18 cellular contexts compared by ENCODE assay signal in genomic region chr1:168506204-168506819, GRCh38. TPM values are rescaled to one million over a fixed set of nuclear protein-coding genes. Genes with fewer than 3 reads are reported as not detected.
DNase-seq lines count a peak whose midpoint lies in the region; ATAC-seq, FAIRE-seq and TF ChIP-seq lines count a peak whose summit lies in the region.
"Had no signal": no experiment of that assay in that cellular context is flagged by ENCODE, and none has a peak within 500 bp of the region (broad histone marks: within the 10 kb centered on the region; RNA-seq: fewer than 3 reads in every experiment).

No MANE protein-coding gene starts in this region.

- H3K4me1 ChIP-seq in RWPE2 (ENCODE audit: insufficient read depth, poor library complexity, severe bottlenecking) = peaks cover 28% of the 10 kb centered on the region
- H3K4me1 ChIP-seq in fibroblast of lung (ENCODE audit: control insufficient read depth, extremely low read depth, insufficient read depth, low read length) = peaks cover 5% of the 10 kb centered on the region

- peaks cover 7% of the 10 kb centered on the region for H3K9me3 Mint-ChIP-seq in activated naive CD8-positive, alpha-beta T cell treated with anti-CD3 and anti-CD28 coated beads, Interleukin-2, amount 50 U/mL, for 24 hours
- peaks cover 3% of the 10 kb centered on the region for H3K9me3 Mint-ChIP-seq in activated naive CD8-positive, alpha-beta T cell treated with anti-CD3 and anti-CD28 coated beads for 36 hours

- no peaks in the 10 kb centered on the region for H3K36me3 Mint-ChIP-seq in activated naive CD8-positive, alpha-beta T cell treated with anti-CD3 and anti-CD28 coated beads, Interleukin-2, amount 50 U/mL, for 24 hours (ENCODE audit: low read depth)
- peaks cover 2% of the 10 kb centered on the region for H3K36me3 Mint-ChIP-seq in activated naive CD8-positive, alpha-beta T cell treated with anti-CD3 and anti-CD28 coated beads for 36 hours

- DNase-seq in activated naive CD8-positive, alpha-beta T cell treated with anti-CD3 and anti-CD28 coated beads, Interleukin-2, amount 50 U/mL, for 24 hours = no peak
- no peak for DNase-seq in activated naive CD8-positive, alpha-beta T cell treated with anti-CD3 and anti-CD28 coated beads for 36 hours
- no peak for DNase-seq in RWPE2 (ENCODE audit: low spot score)
- peak; percentile 50 to 80 for DNase-seq in fibroblast of lung (ENCODE audit: low read depth in 2 of 2)
- DNase-seq in stromal cell of bone marrow (ENCODE audit: low read depth) = peak; percentile 83
- DNase-seq in NCI-H526 treated with DMSO at 0.1 percent for 48 hours (lab: John Stamatoyannopoulos, UW) = no peak
- no peak for DNase-seq in frontal cortex (ENCODE audit: low spot score in 2 of 2)
- DNase-seq in NOMO-1 (lab: John Stamatoyannopoulos, UW; ENCODE audit: unreplicated experiment in 2 of 2) = no peak
- DNase-seq: activated CD4-positive, alpha-beta T cell treated with anti-CD3 and anti-CD28 coated beads, Interleukin-2, amount 50 U/mL, for 4 hours; cerebellar nuclear complex; DMS79 treated with DMSO at 0.1 percent for 48 hours; NCI-H2171 treated with DMSO at 0.1 percent for 48 hours; stimulated activated CD8-positive, alpha-beta memory T cell treated with anti-CD3 and anti-CD28 coated beads, Interleukin-4, amount 100 ng/mL, for 48 hours; T-helper 2 cell had no signal

- no peak overlapping the region for H3K4me3 Mint-ChIP-seq in activated naive CD8-positive, alpha-beta T cell treated with anti-CD3 and anti-CD28 coated beads, Interleukin-2, amount 50 U/mL, for 24 hours
- no peak overlapping the region for H3K4me3 Mint-ChIP-seq in activated naive CD8-positive, alpha-beta T cell treated with anti-CD3 and anti-CD28 coated beads for 36 hours
- H3K4me3 Mint-ChIP-seq: B cell had no signal

- ATAC-seq in activated naive CD8-positive, alpha-beta T cell treated with anti-CD3 and anti-CD28 coated beads, Interleukin-2, amount 50 U/mL, for 24 hours = no peak
- ATAC-seq in RWPE2 (ENCODE audit: low read depth) = peak; percentile 90

- no peaks in the 10 kb centered on the region for H3K79me2 ChIP-seq in fibroblast of lung (ENCODE audit: control insufficient read depth, insufficient read depth, low read length)

- H3K4me3 ChIP-seq in RWPE2 (ENCODE audit: severe bottlenecking) (no peak overlapping the region), fibroblast of lung (replicated peaks in 1 of 4; ENCODE audit: control extremely low read depth in 1 of 4, insufficient read depth in 1 of 4, low read depth in 3 of 4, low read length in 4 of 4) (no peak overlapping the region)

- H3K9me3 ChIP-seq in RWPE2 (ENCODE audit: severe bottlenecking) (no peaks in the 10 kb centered on the region), fibroblast of lung (ENCODE audit: control insufficient read depth, insufficient read depth, low read depth, low read length) (no peaks in the 10 kb centered on the region)

- peak overlapping the region; percentile 60 for H3K27ac ChIP-seq in RWPE2 (ENCODE audit: poor library complexity, severe bottlenecking)
- peak overlapping the region; percentile 53 for H3K27ac ChIP-seq in fibroblast of lung (ENCODE audit: insufficient read depth, low read length)

- H3K27me3 Mint-ChIP-seq in activated naive CD8-positive, alpha-beta T cell treated with anti-CD3 and anti-CD28 coated beads, Interleukin-2, amount 50 U/mL, for 24 hours = no peaks in the 10 kb centered on the region
- H3K27me3 Mint-ChIP-seq in activated naive CD8-positive, alpha-beta T cell treated with anti-CD3 and anti-CD28 coated beads for 36 hours = no peaks in the 10 kb centered on the region

- peaks cover 87% of the 10 kb centered on the region for H3K4me1 Mint-ChIP-seq in activated naive CD8-positive, alpha-beta T cell treated with anti-CD3 and anti-CD28 coated beads, Interleukin-2, amount 50 U/mL, for 24 hours
- peaks cover 54% of the 10 kb centered on the region for H3K4me1 Mint-ChIP-seq in activated naive CD8-positive, alpha-beta T cell treated with anti-CD3 and anti-CD28 coated beads for 36 hours
- H3K4me1 Mint-ChIP-seq: B cell had no signal

- H3K36me3 ChIP-seq in RWPE2 (ENCODE audit: low read depth) (no peaks in the 10 kb centered on the region), fibroblast of lung (ENCODE audit: control insufficient read depth, insufficient read depth, low read length) (no peaks in the 10 kb centered on the region)

- no peak for FAIRE-seq in frontal cortex (lab: Jason Lieb, UNC)

- H4K20me1 ChIP-seq in fibroblast of lung (ENCODE audit: control insufficient read depth, extremely low read depth, insufficient read depth, low read length) = no peaks in the 10 kb centered on the region

- peak overlapping the region; percentile 21 for H3K4me2 ChIP-seq in fibroblast of lung (ENCODE audit: extremely low read depth, insufficient read depth, low read length)

- H3K9ac ChIP-seq in fibroblast of lung (ENCODE audit: insufficient read depth, low read length) = no peak overlapping the region

- TF ChIP-seq CTCF in RWPE2 (IDR thresholded peaks at IDR 0.05; ENCODE audit: poor library complexity, severe bottlenecking) (no peak), fibroblast of lung (conservative IDR thresholded peaks at IDR 0.05 in 1 of 2, IDR thresholded peaks at IDR 0.05 in 1 of 2; ENCODE audit: low read depth in 1 of 2, low read length in 2 of 2) (no peak)

- H3K27ac Mint-ChIP-seq in activated naive CD8-positive, alpha-beta T cell treated with anti-CD3 and anti-CD28 coated beads, Interleukin-2, amount 50 U/mL, for 24 hours = peak overlapping the region; percentile 58
- H3K27ac Mint-ChIP-seq in activated naive CD8-positive, alpha-beta T cell treated with anti-CD3 and anti-CD28 coated beads for 36 hours = no peak overlapping the region
- H3K27ac Mint-ChIP-seq: B cell had no signal

- H2AFZ ChIP-seq in fibroblast of lung (ENCODE audit: low read length) = peak overlapping the region; percentile 27

- no peaks in the 10 kb centered on the region for H3K27me3 ChIP-seq in RWPE2 (ENCODE audit: insufficient read depth, poor library complexity, severe bottlenecking)
- no peaks in the 10 kb centered on the region for H3K27me3 ChIP-seq in fibroblast of lung (ENCODE audit: control insufficient read depth, insufficient read depth, low read length)

RNA-seq across cellular contexts. Expression of gene XCL2, which starts 37.5 kb away (rescaled TPM):
- 100 to 1,000 TPM; 136 to 139 TPM for total RNA-seq in activated naive CD8-positive, alpha-beta T cell treated with anti-CD3 and anti-CD28 coated beads for 36 hours
- total RNA-seq in fibroblast of lung = not detected in 2 replicates
- polyA plus RNA-seq in fibroblast of lung = not detected in 2 replicates
- polyA plus RNA-seq in fibroblast of lung (2012) = not detected in 2 replicates
- not detected in 2 replicates for polyA minus RNA-seq in fibroblast of lung (ENCODE audit: low replicate concordance)
- total RNA-seq in frontal cortex = not detected
- total RNA-seq: B cell, posterior vena cava, ureter had no signal
- polyA plus RNA-seq: esophagus had no signal

Comparison
In these comparisons a context has a peak if more than half of its experiments do, and no peak if none do; other contexts are left out.
1. DNase-seq: peak in fibroblast of lung (2 of 2) and stromal cell of bone marrow (single experiment); none in activated naive CD8-positive, alpha-beta T cell treated with anti-CD3 and anti-CD28 coated beads, Interleukin-2, amount 50 U/mL, for 24 hours (single experiment), activated naive CD8-positive, alpha-beta T cell treated with anti-CD3 and anti-CD28 coated beads for 36 hours (single experiment), RWPE2 (single experiment), NCI-H526 treated with DMSO at 0.1 percent for 48 hours (single experiment), frontal cortex (0 of 2) and NOMO-1 (0 of 2).
2. RNA of gene XCL2, which starts 37.5 kb away (total RNA-seq): 136 to 139 TPM in activated naive CD8-positive, alpha-beta T cell treated with anti-CD3 and anti-CD28 coated beads for 36 hours; not detected in fibroblast of lung and not detected in frontal cortex (single experiment); every median in the first group is over 100 times any median in the second.